Comparison of ENCODE assay signal across 8 cellular contexts in genomic region chr14:69535230-69535848, GRCh38. TPM values are rescaled to one million over a fixed set of nuclear protein-coding genes. Genes with fewer than 3 reads are reported as not detected.
DNase-seq lines count a peak whose midpoint lies in the region; ATAC-seq and TF ChIP-seq lines count a peak whose summit lies in the region.

No MANE protein-coding gene starts in this region.

- no peaks in the 10 kb centered on the region for H3K9me3 Mint-ChIP-seq in activated naive CD8-positive, alpha-beta T cell treated with anti-CD3 and anti-CD28 coated beads, Interleukin-2, amount 50 U/mL, for 24 hours

- no peak overlapping the region for H3K4me3 ChIP-seq in HEK293 (ENCODE audit: low read depth, low read length)
- H3K4me3 ChIP-seq in mucosa of descending colon, result no peak overlapping the region

- H3K27ac ChIP-seq in HEK293 (ENCODE audit: extremely low read depth, low read depth, low read length), result no peak overlapping the region

- H3K9me3 ChIP-seq in HEK293 (ENCODE audit: control insufficient read depth, insufficient read depth, low read depth, low read length) (no peaks in the 10 kb centered on the region), mucosa of descending colon (no peaks in the 10 kb centered on the region), T-helper 17 cell (ENCODE audit: control insufficient read depth, low read length, poor library complexity, severe bottlenecking) (no peaks in the 10 kb centered on the region)

- POLR2A ChIA-PET in HEK293 (lab: Yijun Ruan, JAX), result interaction anchor here (1.0 kb wide), 1 partner anchor 39 kb away, joined by 3 read pairs; no protein-coding TSS in a partner anchor

- H3K27ac Mint-ChIP-seq in T-helper 17 cell, result no peak overlapping the region
- H3K27ac Mint-ChIP-seq in activated naive CD8-positive, alpha-beta T cell treated with anti-CD3 and anti-CD28 coated beads, Interleukin-2, amount 50 U/mL, for 24 hours, result no peak overlapping the region

- no peaks in the 10 kb centered on the region for H3K36me3 ChIP-seq in HEK293 (ENCODE audit: control insufficient read depth in 2 of 2, insufficient read depth in 1 of 2, low read length in 2 of 2)
- H3K36me3 ChIP-seq in mucosa of descending colon (ENCODE audit: low read depth), result no peaks in the 10 kb centered on the region

- H3K36me3 Mint-ChIP-seq in T-helper 17 cell (ENCODE audit: low read depth), result no peaks in the 10 kb centered on the region
- no peaks in the 10 kb centered on the region for H3K36me3 Mint-ChIP-seq in activated naive CD8-positive, alpha-beta T cell treated with anti-CD3 and anti-CD28 coated beads, Interleukin-2, amount 50 U/mL, for 24 hours (ENCODE audit: low read depth)

- CTCF ChIA-PET in HEK293 (lab: Yijun Ruan, JAX), result interaction anchor here (0.5 to 2.5 kb wide), 18 partner anchors 11 to 1619 kb away, joined by 3 to 34 read pairs (median 4); no protein-coding TSS in a partner anchor

- peaks cover 32% of the 10 kb centered on the region for H3K27me3 Mint-ChIP-seq in T-helper 17 cell
- H3K27me3 Mint-ChIP-seq in activated naive CD8-positive, alpha-beta T cell treated with anti-CD3 and anti-CD28 coated beads, Interleukin-2, amount 50 U/mL, for 24 hours, result peaks cover 23% of the 10 kb centered on the region

- H3K4me1 ChIP-seq in HEK293 (ENCODE audit: control insufficient read depth, insufficient read depth, low read length) (no peaks in the 10 kb centered on the region), mucosa of descending colon (ENCODE audit: low read depth) (no peaks in the 10 kb centered on the region)

- DNase-seq in 8988T (peak; percentile 67), NCI-H82 treated with DMSO at 0.1 percent for 48 hours (lab: John Stamatoyannopoulos, UW; ENCODE audit: unreplicated experiment) (peak; percentile 56), ecto neural progenitor cell (ENCODE audit: low spot score) (peak; percentile 82), mucosa of descending colon (peak in 2 of 3 donors; percentile 51 to 60), T-helper 17 cell (no peak)
- DNase-seq in activated naive CD8-positive, alpha-beta T cell treated with anti-CD3 and anti-CD28 coated beads, Interleukin-2, amount 50 U/mL, for 24 hours, result no peak
- DNase-seq in activated CD4-positive, CD25-positive, alpha-beta regulatory T cell treated with anti-CD3 and anti-CD28 coated beads, Interleukin-2, amount 50 U/mL, for 72 hours, result no peak

- peaks cover 7% of the 10 kb centered on the region for H3K4me1 Mint-ChIP-seq in T-helper 17 cell
- H3K4me1 Mint-ChIP-seq in activated naive CD8-positive, alpha-beta T cell treated with anti-CD3 and anti-CD28 coated beads, Interleukin-2, amount 50 U/mL, for 24 hours, result no peaks in the 10 kb centered on the region

- ATAC-seq in mucosa of descending colon (peak; percentile 44), T-helper 17 cell (no peak)
- no peak for ATAC-seq in activated naive CD8-positive, alpha-beta T cell treated with anti-CD3 and anti-CD28 coated beads, Interleukin-2, amount 50 U/mL, for 24 hours

- H3K4me3 Mint-ChIP-seq in T-helper 17 cell, result no peak overlapping the region
- H3K4me3 Mint-ChIP-seq in activated naive CD8-positive, alpha-beta T cell treated with anti-CD3 and anti-CD28 coated beads, Interleukin-2, amount 50 U/mL, for 24 hours, result no peak overlapping the region

- intact Hi-C loops in mucosa of descending colon (cut with DNase I, micrococcal nuclease), result no loop called here

- TF ChIP-seq CTCF in HEK293 (tag by site-specific recombination; IDR thresholded peaks at IDR 0.05) (peak; percentile 20; the same call in 1 of the 2 replicates), mucosa of descending colon (IDR thresholded peaks at IDR 0.05) (no peak)

TF ChIP-seq in HEK293, 187 proteins besides CTCF, POLR2A, EP300 and RAD21:
- no peak for TF ChIP-seq ZNF837 (tag by site-specific recombination; IDR thresholded peaks at IDR 0.05)
- no peak for TF ChIP-seq ZBTB10 (tag by site-specific recombination; IDR thresholded peaks at IDR 0.05)
- no peak for TF ChIP-seq ZNF239 (tag by site-specific recombination; IDR thresholded peaks at IDR 0.05)
- peak; percentile 99 for TF ChIP-seq ZSCAN16 (tag by site-specific recombination; IDR thresholded peaks at IDR 0.05)
- TF ChIP-seq ZNF560 (tag by site-specific recombination; IDR thresholded peaks at IDR 0.05; ENCODE audit: borderline replicate concordance), result no peak
- TF ChIP-seq ZNF16 (tag by site-specific recombination; IDR thresholded peaks at IDR 0.05; ENCODE audit: low read depth), result no peak
- no peak for TF ChIP-seq ZNF202 (tag by site-specific recombination; IDR thresholded peaks at IDR 0.05; ENCODE audit: borderline replicate concordance)
- no peak for TF ChIP-seq ZNF18 (tag by site-specific recombination; IDR thresholded peaks at IDR 0.05)
- no peak for TF ChIP-seq ZNF354C (tag by site-specific recombination; IDR thresholded peaks at IDR 0.05; ENCODE audit: borderline replicate concordance, low read depth)
- peak; percentile 81 for TF ChIP-seq ZNF654 (tag by site-specific recombination; IDR thresholded peaks at IDR 0.05; ENCODE audit: low read depth)
- TF ChIP-seq IKZF3 (tag by site-specific recombination; IDR thresholded peaks at IDR 0.05), result peak; percentile 60
- TF ChIP-seq SCRT2 (tag by site-specific recombination; IDR thresholded peaks at IDR 0.05), result no peak
- TF ChIP-seq ZNF366 (tag by site-specific recombination; conservative IDR thresholded peaks at IDR 0.05), result no peak
- TF ChIP-seq ZNF785 (tag by site-specific recombination; IDR thresholded peaks at IDR 0.05), result no peak
- TF ChIP-seq ZBTB6 (tag by site-specific recombination; IDR thresholded peaks at IDR 0.05), result no peak
- no peak for TF ChIP-seq ZNF26 (tag by site-specific recombination; IDR thresholded peaks at IDR 0.05)
- TF ChIP-seq PRDM1 (tag by site-specific recombination; IDR thresholded peaks at IDR 0.05), result peak; percentile 77
- no peak for TF ChIP-seq ZNF626 (tag by site-specific recombination; IDR thresholded peaks at IDR 0.05)
- no peak for TF ChIP-seq ZNF660 (tag by site-specific recombination; IDR thresholded peaks at IDR 0.05)

RNA-seq across cellular contexts. Expression of gene CCDC177, which starts 39.3 kb away (rescaled TPM):
- not detected for total RNA-seq in mucosa of descending colon
- total RNA-seq in T-helper 17 cell, result not detected

RNA-seq across cellular contexts. Expression of gene PLEKHD1, which starts 50.8 kb away (rescaled TPM):
- total RNA-seq in mucosa of descending colon (under 1 TPM in 2 of 3 donors, not detected in 1; 0.06 to 0.14 TPM), T-helper 17 cell (under 1 TPM; 0.70 to 0.99 TPM)

Comparison
In these comparisons a context has a peak if more than half of its experiments do, and no peak if none do; other contexts are left out.
1. DNase-seq: peak in 8988T (single experiment), NCI-H82 treated with DMSO at 0.1 percent for 48 hours (single experiment), ecto neural progenitor cell (single experiment) and mucosa of descending colon (2 of 3); none in T-helper 17 cell (0 of 3), activated naive CD8-positive, alpha-beta T cell treated with anti-CD3 and anti-CD28 coated beads, Interleukin-2, amount 50 U/mL, for 24 hours (single experiment) and activated CD4-positive, CD25-positive, alpha-beta regulatory T cell treated with anti-CD3 and anti-CD28 coated beads, Interleukin-2, amount 50 U/mL, for 72 hours (single experiment).